In the genomic region with DNA sequence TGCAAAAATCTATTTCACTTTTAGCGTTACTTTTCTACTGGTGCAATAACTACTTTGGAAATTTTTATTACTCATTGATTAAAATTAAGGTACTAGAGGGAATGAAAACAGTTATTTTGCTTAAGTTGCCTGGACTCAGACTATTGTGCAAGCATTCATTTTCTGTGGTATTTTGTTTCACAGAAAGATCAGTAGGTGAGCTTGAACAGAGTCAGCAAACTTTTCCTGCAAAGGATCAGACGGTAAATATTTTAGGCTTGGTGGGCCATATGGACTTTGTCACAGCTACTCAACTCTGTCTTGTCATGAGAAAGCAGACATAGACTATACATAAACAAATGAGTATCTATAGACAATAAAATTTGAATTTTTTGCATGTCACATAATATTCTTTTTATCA, we compare ENCODE assay signal across 20 cellular contexts.
"Had no signal": no experiment of that assay in that cellular context is flagged by ENCODE, and none has a peak within 500 bp of the region (broad histone marks: within the 10 kb centered on the region; RNA-seq: fewer than 3 reads in every experiment).

No MANE protein-coding gene starts in this region.

- H3K4me3 Mint-ChIP-seq: activated naive CD4-positive, alpha-beta T cell treated with anti-CD3 and anti-CD28 coated beads for 36 hours; activated T-helper 17 cell treated with anti-CD3 and anti-CD28 coated beads, Interleukin-2, amount 50 U/mL, for 72 hours; endodermal cell; neural progenitor cell; stimulated activated naive B cell treated with anti-CD40 and anti-IgM and Interleukin-4, amounts not matched to agents 10 μg/mL and 1 μg/mL and 100 μg/mL, for 72 hours; T-helper 17 cell had no signal

- DNase-seq: activated CD4-positive, alpha-beta T cell treated with anti-CD3 and anti-CD28 coated beads, Interleukin-2, amount 50 U/mL, for 1 hour; activated CD4-positive, CD25-positive, alpha-beta regulatory T cell; activated naive CD4-positive, alpha-beta T cell treated with anti-CD3 and anti-CD28 coated beads for 36 hours; activated T-cell treated with anti-CD3 and anti-CD28 coated beads for 4 hours; body of pancreas; cerebellar nuclear complex; endodermal cell; erythroblast; kidney; left ventricle myocardium superior; stimulated activated CD4-positive, alpha-beta T cell treated with anti-CD3 and anti-CD28 coated beads, Interleukin-2, amount 100 ng/mL, for 24 hours; stimulated activated naive B cell treated with anti-CD40 and anti-IgM and Interleukin-4, amounts not matched to agents 10 μg/mL and 1 μg/mL and 100 μg/mL, for 72 hours; T-helper 17 cell had no signal

- H2AFZ ChIP-seq: neural progenitor cell, parathyroid adenoma had no signal

- H3K4me1 Mint-ChIP-seq: activated T-helper 17 cell treated with anti-CD3 and anti-CD28 coated beads, Interleukin-2, amount 50 U/mL, for 72 hours; endodermal cell; neural progenitor cell; stimulated activated naive B cell treated with anti-CD40 and anti-IgM and Interleukin-4, amounts not matched to agents 10 μg/mL and 1 μg/mL and 100 μg/mL, for 72 hours; T-helper 17 cell had no signal

- H3K9me3 ChIP-seq: body of pancreas, gastroesophageal sphincter, right atrium auricular region, tibial nerve had no signal

- H3K79me2 ChIP-seq: parathyroid adenoma had no signal

- H3K36me3 Mint-ChIP-seq: neural progenitor cell; stimulated activated naive B cell treated with anti-CD40 and anti-IgM and Interleukin-4, amounts not matched to agents 10 μg/mL and 1 μg/mL and 100 μg/mL, for 72 hours had no signal

- H3K27ac ChIP-seq: body of pancreas, gastroesophageal sphincter, neural progenitor cell, parathyroid adenoma, right atrium auricular region, tibial nerve had no signal

- H3K36me3 ChIP-seq: gastroesophageal sphincter, neural progenitor cell, right atrium auricular region, tibial nerve had no signal

- H3K27me3 ChIP-seq: body of pancreas, gastroesophageal sphincter, neural progenitor cell, right atrium auricular region, tibial nerve had no signal

- FAIRE-seq: kidney, TTC549 had no signal

- H3K4me3 ChIP-seq: body of pancreas, gastroesophageal sphincter, neural progenitor cell, right atrium auricular region, tibial nerve had no signal

- H3K9ac ChIP-seq: neural progenitor cell, parathyroid adenoma had no signal

- H3K4me1 ChIP-seq: body of pancreas, gastroesophageal sphincter, neural progenitor cell, parathyroid adenoma, right atrium auricular region had no signal

- H3K27me3 Mint-ChIP-seq: activated T-helper 17 cell treated with anti-CD3 and anti-CD28 coated beads, Interleukin-2, amount 50 U/mL, for 72 hours; stimulated activated naive B cell treated with anti-CD40 and anti-IgM and Interleukin-4, amounts not matched to agents 10 μg/mL and 1 μg/mL and 100 μg/mL, for 72 hours; T-helper 17 cell had no signal

- H3K4me2 ChIP-seq: neural progenitor cell had no signal

- H3K27ac Mint-ChIP-seq: activated naive CD4-positive, alpha-beta T cell treated with anti-CD3 and anti-CD28 coated beads for 36 hours; activated T-helper 17 cell treated with anti-CD3 and anti-CD28 coated beads, Interleukin-2, amount 50 U/mL, for 72 hours; endodermal cell; neural progenitor cell; stimulated activated naive B cell treated with anti-CD40 and anti-IgM and Interleukin-4, amounts not matched to agents 10 μg/mL and 1 μg/mL and 100 μg/mL, for 72 hours; T-helper 17 cell had no signal

- H3K9me3 Mint-ChIP-seq: endodermal cell, neural progenitor cell had no signal
